1 cellular context compared by ENCODE assay signal in genomic region chr7:5597772-5598171, GRCh38.
TF ChIP-seq lines count a peak whose summit lies in the region.

No MANE protein-coding gene starts in this region.

TF ChIP-seq in K562, 482 proteins besides CTCF, POLR2A, EP300 and RAD21 (continued from another document):
- no peak for TF ChIP-seq HMGXB4 (CRISPR knock-in tag; IDR thresholded peaks at IDR 0.05)
- TF ChIP-seq ZBTB1 (CRISPR knock-in tag; IDR thresholded peaks at IDR 0.05; ENCODE audit: borderline replicate concordance, low read depth) = no peak
- TF ChIP-seq ZFX (CRISPR knock-in tag; IDR thresholded peaks at IDR 0.05) = peak; percentile 20
- TF ChIP-seq MYNN (IDR thresholded peaks at IDR 0.05) = 0 out of 2 replicates have a peak, but pooled peaks have one; percentile 24
- no peak for TF ChIP-seq MYNN (CRISPR knock-in tag; IDR thresholded peaks at IDR 0.05)
- TF ChIP-seq NFE2 (IDR thresholded peaks at IDR 0.05; ENCODE audit: low read depth) = peak; percentile 35; the same call in 1 of the 2 replicates
- TF ChIP-seq POU5F1 (IDR thresholded peaks at IDR 0.05; ENCODE audit: borderline replicate concordance, low read depth, low read length, partially characterized antibody) = no peak
- TF ChIP-seq CREB3L1 (IDR thresholded peaks at IDR 0.05; ENCODE audit: borderline replicate concordance, low read depth) = peak; percentile 12; the same call in 1 of the 2 replicates
- no peak for TF ChIP-seq ZNF57 (CRISPR knock-in tag; IDR thresholded peaks at IDR 0.05)
- TF ChIP-seq, protein P1, sequence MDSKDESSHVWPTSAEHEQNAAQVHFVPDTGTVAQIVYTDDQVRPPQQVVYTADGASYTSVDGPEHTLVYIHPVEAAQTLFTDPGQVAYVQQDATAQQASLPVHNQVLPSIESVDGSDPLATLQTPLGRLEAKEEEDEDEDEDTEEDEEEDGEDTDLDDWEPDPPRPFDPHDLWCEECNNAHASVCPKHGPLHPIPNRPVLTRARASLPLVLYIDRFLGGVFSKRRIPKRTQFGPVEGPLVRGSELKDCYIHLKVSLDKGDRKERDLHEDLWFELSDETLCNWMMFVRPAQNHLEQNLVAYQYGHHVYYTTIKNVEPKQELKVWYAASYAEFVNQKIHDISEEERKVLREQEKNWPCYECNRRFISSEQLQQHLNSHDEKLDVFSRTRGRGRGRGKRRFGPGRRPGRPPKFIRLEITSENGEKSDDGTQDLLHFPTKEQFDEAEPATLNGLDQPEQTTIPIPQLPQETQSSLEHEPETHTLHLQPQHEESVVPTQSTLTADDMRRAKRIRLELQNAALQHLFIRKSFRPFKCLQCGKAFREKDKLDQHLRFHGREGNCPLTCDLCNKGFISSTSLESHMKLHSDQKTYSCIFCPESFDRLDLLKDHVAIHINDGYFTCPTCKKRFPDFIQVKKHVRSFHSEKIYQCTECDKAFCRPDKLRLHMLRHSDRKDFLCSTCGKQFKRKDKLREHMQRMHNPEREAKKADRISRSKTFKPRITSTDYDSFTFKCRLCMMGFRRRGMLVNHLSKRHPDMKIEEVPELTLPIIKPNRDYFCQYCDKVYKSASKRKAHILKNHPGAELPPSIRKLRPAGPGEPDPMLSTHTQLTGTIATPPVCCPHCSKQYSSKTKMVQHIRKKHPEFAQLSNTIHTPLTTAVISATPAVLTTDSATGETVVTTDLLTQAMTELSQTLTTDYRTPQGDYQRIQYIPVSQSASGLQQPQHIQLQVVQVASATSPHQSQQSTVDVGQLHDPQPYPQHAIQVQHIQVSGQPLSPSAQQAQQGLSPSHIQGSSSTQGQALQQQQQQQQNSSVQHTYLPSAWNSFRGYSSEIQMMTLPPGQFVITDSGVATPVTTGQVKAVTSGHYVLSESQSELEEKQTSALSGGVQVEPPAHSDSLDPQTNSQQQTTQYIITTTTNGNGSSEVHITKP (IDR thresholded peaks at IDR 0.05; ENCODE audit: partially characterized antibody) = peak; percentile 41
- TF ChIP-seq RBM22 (IDR thresholded peaks at IDR 0.05; ENCODE audit: low read depth, low read length, poor library complexity, severe bottlenecking) = peak; percentile 12
- TF ChIP-seq SMAD1 (IDR thresholded peaks at IDR 0.05; ENCODE audit: low read depth, low read length, partially characterized antibody) = no peak
